ENCODE assay signal across 1 cellular context in genomic region chr10:6473430-6473829, GRCh38.
TF ChIP-seq lines count a peak whose summit lies in the region.

No MANE protein-coding gene starts in this region.

TF ChIP-seq in K562, 482 proteins besides CTCF, POLR2A, EP300 and RAD21 (continued from another document and continues in another):
- TF ChIP-seq FOXO4 (CRISPR knock-in tag; IDR thresholded peaks at IDR 0.05), result no peak
- no peak for TF ChIP-seq ZNF12 (CRISPR knock-in tag; IDR thresholded peaks at IDR 0.05)
- TF ChIP-seq FOSL1 (tag; conservative IDR thresholded peaks at IDR 0.05), result no peak; the same call in 1 of the 2 replicates
- TF ChIP-seq RBM14 (IDR thresholded peaks at IDR 0.05; ENCODE audit: borderline replicate concordance, insufficient read depth, low read depth, low read length), result no peak
- TF ChIP-seq SLC30A9 (CRISPR knock-in tag; IDR thresholded peaks at IDR 0.05), result no peak
- TF ChIP-seq E2F5 (CRISPR knock-in tag; IDR thresholded peaks at IDR 0.05), result no peak
- no peak for TF ChIP-seq NFXL1 (CRISPR knock-in tag; IDR thresholded peaks at IDR 0.05)
- TF ChIP-seq GMEB1 (CRISPR knock-in tag; IDR thresholded peaks at IDR 0.05), result no peak
- 0 out of 2 replicates have a peak, but pooled peaks have one; percentile 30 for TF ChIP-seq MITF (IDR thresholded peaks at IDR 0.05)
- no peak for TF ChIP-seq ZNF239 (CRISPR knock-in tag; IDR thresholded peaks at IDR 0.05)
- no peak for TF ChIP-seq ZNF224 (CRISPR knock-in tag; IDR thresholded peaks at IDR 0.05)
- no peak for TF ChIP-seq ID3 (CRISPR knock-in tag; IDR thresholded peaks at IDR 0.05)
- no peak; the same call in 1 of the 2 replicates for TF ChIP-seq ID3 (tag; IDR thresholded peaks at IDR 0.05)
- TF ChIP-seq MBD2 (IDR thresholded peaks at IDR 0.05; ENCODE audit: borderline replicate concordance, low read depth), result peak; percentile 76
- no peak for TF ChIP-seq SIN3A (IDR thresholded peaks at IDR 0.05; ENCODE audit: borderline replicate concordance in 2 of 2, control insufficient read depth in 1 of 2, low read depth in 2 of 2, low read length in 2 of 2)
- no peak for TF ChIP-seq HNRNPUL1 (IDR thresholded peaks at IDR 0.05; ENCODE audit: low read length)
- peak; percentile 72 for TF ChIP-seq MEIS2 (IDR thresholded peaks at IDR 0.05; ENCODE audit: partially characterized antibody)
- TF ChIP-seq NEUROD1 (IDR thresholded peaks at IDR 0.05; ENCODE audit: borderline replicate concordance, low read depth, low read length, partially characterized antibody), result peak; percentile 70
- peak; percentile 91 for TF ChIP-seq ETV5 (CRISPR knock-in tag; IDR thresholded peaks at IDR 0.05; ENCODE audit: low read depth)
- TF ChIP-seq MYC (IDR thresholded peaks at IDR 0.05; ENCODE audit: low read depth, low read length), result 0 out of 2 replicates have a peak, but pooled peaks have one; percentile 24
- TF ChIP-seq MYC (CRISPR knock-in tag; IDR thresholded peaks at IDR 0.05; ENCODE audit: borderline replicate concordance, low read depth), result no peak
- no peak for TF ChIP-seq RHOXF2B (CRISPR knock-in tag; conservative IDR thresholded peaks at IDR 0.05)
- no peak for TF ChIP-seq ZNF76 (CRISPR knock-in tag; IDR thresholded peaks at IDR 0.05; ENCODE audit: borderline replicate concordance)
- TF ChIP-seq CBFA2T3 (IDR thresholded peaks at IDR 0.05), result peak; percentile 94
- peak; percentile 96 for TF ChIP-seq TEAD4 (IDR thresholded peaks at IDR 0.05; ENCODE audit: low read length)
- no peak for TF ChIP-seq TEAD4 (CRISPR knock-in tag; IDR thresholded peaks at IDR 0.05; ENCODE audit: borderline replicate concordance)
- no peak for TF ChIP-seq PRDM10 (IDR thresholded peaks at IDR 0.05; ENCODE audit: partially characterized antibody)
- TF ChIP-seq DNMT1 (IDR thresholded peaks at IDR 0.05), result no peak
- no peak for TF ChIP-seq RNF219 (CRISPR knock-in tag; IDR thresholded peaks at IDR 0.05)
- peak; percentile 97 for TF ChIP-seq RNF2 (IDR thresholded peaks at IDR 0.05)
- TF ChIP-seq KHSRP (IDR thresholded peaks at IDR 0.05), result no peak; the same call in 1 of the 2 replicates
- no peak for TF ChIP-seq ZNF280B (CRISPR knock-in tag; IDR thresholded peaks at IDR 0.05)
- no peak for TF ChIP-seq ZNF23 (CRISPR knock-in tag; IDR thresholded peaks at IDR 0.05)
- TF ChIP-seq SUPT5H (IDR thresholded peaks at IDR 0.05), result no peak
- no peak for TF ChIP-seq MLX (CRISPR knock-in tag; conservative IDR thresholded peaks at IDR 0.05)
- no peak for TF ChIP-seq ATF6 (CRISPR knock-in tag; IDR thresholded peaks at IDR 0.05)
- TF ChIP-seq ADNP (tag; IDR thresholded peaks at IDR 0.05), result no peak
- peak; percentile 87 for TF ChIP-seq NCOR1 (IDR thresholded peaks at IDR 0.05)
- TF ChIP-seq NONO (IDR thresholded peaks at IDR 0.05; ENCODE audit: low read depth in 2 of 2, low read length in 1 of 2), result no peak
- no peak for TF ChIP-seq E2F3 (CRISPR knock-in tag; IDR thresholded peaks at IDR 0.05)
- peak; percentile 71 to 81; a peak in 2 of 4 replicates for TF ChIP-seq ARNT (IDR thresholded peaks at IDR 0.05)
- no peak for TF ChIP-seq RFX1 (IDR thresholded peaks at IDR 0.05)
- no peak for TF ChIP-seq CREB5 (CRISPR knock-in tag; IDR thresholded peaks at IDR 0.05)
- peak; percentile 81 for TF ChIP-seq HES1 (IDR thresholded peaks at IDR 0.05; ENCODE audit: low read depth)
- no peak for TF ChIP-seq RAD51 (IDR thresholded peaks at IDR 0.05; ENCODE audit: borderline replicate concordance, low read depth)
- TF ChIP-seq GATAD2B (IDR thresholded peaks at IDR 0.05; ENCODE audit: borderline replicate concordance), result no peak
- TF ChIP-seq EWSR1 (IDR thresholded peaks at IDR 0.05; ENCODE audit: borderline replicate concordance, low read depth, partially characterized antibody), result no peak
- peak in 1 of 2 experiments; percentile 64; a peak in 2 of 4 replicates for TF ChIP-seq FOXK2 (conservative IDR thresholded peaks at IDR 0.05 in 1 of 2, IDR thresholded peaks at IDR 0.05 in 1 of 2; ENCODE audit: low read depth in 2 of 2)
- TF ChIP-seq SMAD2 (IDR thresholded peaks at IDR 0.05; ENCODE audit: low read depth, low read length), result no peak
- peak in 1 of 2 experiments; percentile 70; a peak in 2 of 4 replicates for TF ChIP-seq HDAC1 (IDR thresholded peaks at IDR 0.05)
